In the genomic region with DNA sequence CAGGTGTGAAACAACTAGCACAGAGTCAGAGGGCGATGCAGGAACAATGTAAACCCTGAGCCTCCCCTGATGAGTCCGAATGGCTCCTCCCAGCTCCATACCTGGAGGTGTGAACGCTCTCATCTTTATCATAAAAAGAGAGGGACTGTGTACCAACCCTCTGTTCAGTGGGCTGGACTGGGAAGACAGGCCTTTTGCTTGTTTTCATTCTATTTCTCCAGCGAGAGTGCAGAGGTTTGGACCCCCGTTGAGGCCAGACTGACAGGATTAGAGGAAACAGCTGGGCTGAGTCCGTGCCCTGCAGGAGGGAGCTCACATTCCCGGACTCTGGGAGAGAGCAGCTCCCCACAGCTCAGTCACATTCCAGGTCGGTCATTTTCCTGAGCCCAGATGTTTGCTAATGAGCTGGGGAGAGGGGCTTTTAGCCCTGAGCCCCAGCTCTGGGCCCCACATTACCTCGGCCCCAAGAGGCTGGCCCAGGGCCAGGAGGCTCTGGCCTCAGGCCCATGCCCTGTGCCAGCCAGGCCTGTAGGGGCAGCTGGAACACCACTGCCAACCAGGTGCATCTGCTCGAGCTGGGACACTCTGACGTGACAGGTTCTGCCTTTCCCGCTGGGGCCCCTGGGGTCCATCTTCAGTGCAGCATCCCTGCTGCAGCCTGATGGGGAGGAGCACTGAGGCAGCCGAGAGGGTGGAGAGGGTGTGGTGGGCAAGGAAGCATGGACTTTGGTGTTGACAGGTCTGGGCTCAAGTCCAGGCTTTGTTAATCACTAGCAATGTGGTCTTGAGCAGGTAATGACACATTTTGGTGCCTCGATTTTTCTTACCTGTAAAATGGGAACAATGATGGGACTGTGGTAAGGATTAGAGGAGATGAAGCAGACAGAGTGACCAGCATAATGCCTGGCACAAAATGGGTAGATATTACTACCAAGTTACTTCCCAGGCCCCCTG, we compare ENCODE assay signal across 8 cellular contexts. TPM values are rescaled to one million over a fixed set of nuclear protein-coding genes. Genes with fewer than 3 reads are reported as not detected.
DNase-seq lines count a peak whose midpoint lies in the region; ATAC-seq, FAIRE-seq and TF ChIP-seq lines count a peak whose summit lies in the region.
"Had no signal": no experiment of that assay in that cellular context is flagged by ENCODE, and none has a peak within 500 bp of the region (broad histone marks: within the 10 kb centered on the region; RNA-seq: fewer than 3 reads in every experiment).

No MANE protein-coding gene starts in this region.

- peak; percentile 42 for DNase-seq in HT1080 (ENCODE audit: low read depth)
- peak; percentile 44 for DNase-seq in RPMI7951 (ENCODE audit: low read depth)
- DNase-seq in smooth muscle cell of the brain vasculature (ENCODE audit: low read depth, low spot score): peak; percentile 94
- no peak for DNase-seq in GDM1 (lab: John Stamatoyannopoulos, UW)
- DNase-seq in GM12891 (ENCODE audit: insufficient read length, low spot score): no peak
- DNase-seq: effector CD4-positive, alpha-beta T cell had no signal

- peaks cover 0 to 44% (median 20%) of the 10 kb centered on the region in 3 donors for H3K4me1 ChIP-seq in gastroesophageal sphincter

- no peaks in the 10 kb centered on the region for H3K36me3 ChIP-seq in gastroesophageal sphincter

- no peak for TF ChIP-seq POLR2A in gastroesophageal sphincter (IDR thresholded peaks at IDR 0.05)
- TF ChIP-seq POLR2A in GM12891 (IDR thresholded peaks at IDR 0.05; ENCODE audit: low read depth, low read length): no peak

- 58 to 78% methylated on average over 2 to 3 of the region's 14 CpGs for WGBS in gastroesophageal sphincter (ENCODE audit: low coverage in 1 of 2), 2 donors

- no peak for ATAC-seq in gastroesophageal sphincter
- no peak for ATAC-seq in HG03175 (IDR thresholded peaks at IDR 0.05; ENCODE audit: unreplicated experiment)

- peak in 1 of 4 experiments; percentile 17 for TF ChIP-seq CTCF in gastroesophageal sphincter (IDR thresholded peaks at IDR 0.05)

- no peak for FAIRE-seq in GM12891 (lab: Jason Lieb, UNC)

- no peaks in the 10 kb centered on the region for H3K9me3 ChIP-seq in gastroesophageal sphincter

- no peak for TF ChIP-seq EP300 in gastroesophageal sphincter (IDR thresholded peaks at IDR 0.05)

- H3K4me3 ChIP-seq in gastroesophageal sphincter: no peak overlapping the region

- peak overlapping the region in 3 of 4 donors; percentile 13 to 57 (median 43) for H3K27ac ChIP-seq in gastroesophageal sphincter

- no peaks in the 10 kb centered on the region for H3K27me3 ChIP-seq in gastroesophageal sphincter

TF ChIP-seq in GM12891, 5 proteins besides CTCF, POLR2A, EP300 and RAD21:
- TF ChIP-seq POU2F2 (IDR thresholded peaks at IDR 0.05; ENCODE audit: low read depth, low read length) (no peak), SPI1 (IDR thresholded peaks at IDR 0.05; ENCODE audit: low read depth, low read length) (no peak), TAF1 (IDR thresholded peaks at IDR 0.05; ENCODE audit: low read depth, low read length) (no peak), POLR2AphosphoS5 (IDR thresholded peaks at IDR 0.05; ENCODE audit: low read depth, low read length) (no peak), PAX5 (IDR thresholded peaks at IDR 0.05; ENCODE audit: insufficient read depth, low read length, severe bottlenecking) (no peak)

RNA-seq across cellular contexts. Expression of a gene that starts 3.5 kb away (rescaled TPM):
- 38.9 and 44.7 TPM in 2 replicates for total RNA-seq in HT1080 (2014; rRNA removed; shearing (Covaris generic))
- 24.9 and 33.6 TPM in 2 replicates for polyA plus RNA-seq in HT1080 (2015; cell fraction: cytosol; rRNA removed)
- 12.7 and 14.4 TPM in 2 replicates for polyA plus RNA-seq in HT1080 (2015; cell fraction: nucleus; rRNA removed)
- 221 and 222 TPM in 2 replicates for total RNA-seq in RPMI7951 (2014; rRNA removed; shearing (Covaris generic))
- total RNA-seq in gastroesophageal sphincter: 100 to 1,000 TPM; 203 to 343 (median 301) TPM
- 1.3 TPM for polyA plus RNA-seq in GM12891 (2012; ENCODE audit: low read depth, missing spikeins)

RNA-seq across cellular contexts. Expression of a gene that starts 24.0 kb away (rescaled TPM):
- not detected in 2 replicates for total RNA-seq in HT1080 (2014; rRNA removed; shearing (Covaris generic))
- not detected in 2 replicates for polyA plus RNA-seq in HT1080 (2015; cell fraction: cytosol; rRNA removed)
- polyA plus RNA-seq in HT1080 (2015; cell fraction: nucleus; rRNA removed): 0.06 TPM in 1 of 2 replicates, not detected in the other
- 0.10 TPM in 1 of 2 replicates, not detected in the other for total RNA-seq in RPMI7951 (2014; rRNA removed; shearing (Covaris generic))
- not detected for total RNA-seq in gastroesophageal sphincter
- polyA plus RNA-seq in GM12891 (2012; ENCODE audit: low read depth, missing spikeins): 0.32 TPM

Comparison
In these comparisons a context has a peak if more than half of its experiments do, and no peak if none do; other contexts are left out.
1. DNase-seq: peak in HT1080 (single experiment), RPMI7951 (single experiment) and smooth muscle cell of the brain vasculature (single experiment); none in GDM1 (single experiment) and GM12891 (single experiment).